1 cellular context compared by ENCODE assay signal in the genomic region with DNA sequence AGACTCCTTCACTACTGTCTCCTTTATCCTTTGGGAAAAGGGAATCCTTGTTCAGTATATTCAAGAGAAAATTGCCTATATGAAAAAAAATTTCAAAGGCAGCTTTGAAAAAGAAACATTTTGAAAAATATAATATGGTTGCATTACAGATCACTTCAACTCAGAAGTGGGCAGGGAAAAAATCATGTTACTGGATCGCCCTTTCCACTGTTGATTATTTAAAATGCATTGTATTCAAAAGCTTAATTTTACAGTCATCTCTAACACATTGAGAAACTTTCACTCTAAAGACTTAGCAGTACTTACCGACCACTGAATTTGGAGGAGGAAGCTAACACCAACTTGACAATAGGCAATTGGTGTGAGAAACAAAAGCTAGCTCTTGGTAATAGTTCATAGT.
TF ChIP-seq lines count a peak whose summit lies in the region.

No MANE protein-coding gene starts in this region.

TF ChIP-seq in H1, 55 proteins besides CTCF, POLR2A, EP300 and RAD21 (continued from another document):
- TF ChIP-seq NRF1 (IDR thresholded peaks at IDR 0.05; ENCODE audit: low read depth, low read length) (no peak), SP1 (IDR thresholded peaks at IDR 0.05; ENCODE audit: low read depth, low read length) (no peak), EGR1 (IDR thresholded peaks at IDR 0.05; ENCODE audit: borderline replicate concordance, low read depth, low read length) (no peak), SIX5 (IDR thresholded peaks at IDR 0.05; ENCODE audit: low read depth, low read length) (no peak), GTF2F1 (IDR thresholded peaks at IDR 0.05; ENCODE audit: borderline replicate concordance, low read depth, low read length) (no peak), CHD2 (IDR thresholded peaks at IDR 0.05; ENCODE audit: low read length) (no peak), KDM1A (IDR thresholded peaks at IDR 0.05; ENCODE audit: borderline replicate concordance, low read length) (no peak)
TF ChIP-seq in H1: peak in this region for 0.
